In the genomic region with DNA sequence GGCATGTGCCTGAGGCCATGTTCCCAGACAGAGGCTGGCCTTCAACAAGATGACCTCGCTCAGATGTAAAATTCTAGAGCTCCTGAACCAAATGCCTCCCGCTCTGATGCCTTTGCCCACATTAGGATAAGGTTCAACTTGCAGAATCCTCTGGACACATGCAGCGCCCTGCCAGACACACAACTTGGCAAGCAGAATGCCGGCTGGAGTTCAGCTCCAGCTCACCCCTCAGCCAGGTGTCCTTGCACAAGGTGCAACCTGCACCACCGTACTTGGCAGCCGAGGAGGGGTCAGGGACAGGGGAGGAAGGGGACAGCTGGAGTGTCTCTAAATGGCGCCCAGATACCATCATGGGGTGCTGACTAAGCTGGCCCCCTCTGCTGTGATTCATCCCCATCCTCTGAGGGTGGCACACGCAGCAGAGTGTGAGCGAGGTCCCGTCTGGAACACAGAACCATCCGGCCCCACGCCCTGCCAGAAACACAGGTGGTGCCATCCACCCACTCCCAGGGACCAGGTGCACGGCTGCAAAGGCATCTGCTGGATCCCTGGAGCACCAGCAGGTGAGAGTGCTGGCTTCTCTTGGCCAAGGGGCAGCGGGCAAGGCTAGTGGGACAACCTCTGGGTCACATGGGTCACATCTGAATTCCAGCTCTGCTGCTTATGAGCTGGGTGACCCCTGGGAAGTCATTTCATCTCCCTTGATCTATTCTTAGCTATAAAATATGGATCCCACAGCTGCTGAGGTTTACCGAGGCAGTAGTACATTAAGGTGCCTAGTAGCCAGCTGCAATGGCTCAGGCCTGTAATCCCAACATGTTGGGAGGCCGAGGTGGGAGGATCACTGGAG, we compare ENCODE assay signal across 27 cellular contexts. TPM values are rescaled to one million over a fixed set of nuclear protein-coding genes. Genes with fewer than 3 reads are reported as not detected.
"Had no signal": no experiment of that assay in that cellular context is flagged by ENCODE, and none has a peak within 500 bp of the region (broad histone marks: within the 10 kb centered on the region; RNA-seq: fewer than 3 reads in every experiment).

No MANE protein-coding gene starts in this region.

- H3K27me3 ChIP-seq: ascending aorta, body of pancreas had no signal

- H3K36me3 Mint-ChIP-seq: WTC11 had no signal

- ATAC-seq: activated CD8-positive, alpha-beta memory T cell treated with anti-CD3 and anti-CD28 coated beads, Interleukin-2, amount 10 ng/mL, durations not matched to agents 7 days and 5 days; activated naive CD4-positive, alpha-beta T cell treated with anti-CD3 and anti-CD28 coated beads, Interleukin-2, amount 50 U/mL, for 72 hours; activated naive CD8-positive, alpha-beta T cell treated with anti-CD3 and anti-CD28 coated beads, Interleukin-2, amount 50 U/mL, for 24 hours; body of pancreas; PC-3; WTC11 had no signal

- DNase-seq: activated CD4-positive, alpha-beta T cell treated with anti-CD3 and anti-CD28 coated beads for 48 hours; activated CD4-positive, alpha-beta T cell treated with anti-CD3 and anti-CD28 coated beads, Interleukin-2, amount 50 U/mL, for 48 hours; activated CD4-positive, CD25-positive, alpha-beta regulatory T cell treated with anti-CD3 and anti-CD28 coated beads, Interleukin-2, amount 50 U/mL, for 72 hours; activated CD8-positive, alpha-beta memory T cell treated with anti-CD3 and anti-CD28 coated beads, Interleukin-2, amount 10 ng/mL, durations not matched to agents 7 days and 5 days; activated effector memory CD4-positive, alpha-beta T cell treated with anti-CD3 and anti-CD28 coated beads, Interleukin-2, amount 50 U/mL, for 16 hours; activated naive CD4-positive, alpha-beta T cell treated with Interleukin-2 at 50 U/mL for 16 hours; activated naive CD8-positive, alpha-beta T cell treated with anti-CD3 and anti-CD28 coated beads, Interleukin-2, amount 50 U/mL, for 24 hours; activated T-cell treated with anti-CD3 and anti-CD28 coated beads, Interleukin-2, amount 50 U/mL, for 24 hours; amniotic stem cell; body of pancreas; KG1; NCI-H1092; NCI-H1417; NCI-H1694; NCI-H2029; NCI-H345; NCI-H510A; NCI-H526 treated with DMSO at 0.1 percent for 48 hours; PC-3; SHP77 treated with DMSO at 0.1 percent for 48 hours had no signal

- H3K27me3 Mint-ChIP-seq: activated CD8-positive, alpha-beta memory T cell treated with anti-CD3 and anti-CD28 coated beads, Interleukin-2, amount 10 ng/mL, durations not matched to agents 7 days and 5 days; activated naive CD8-positive, alpha-beta T cell treated with anti-CD3 and anti-CD28 coated beads, Interleukin-2, amount 50 U/mL, for 24 hours; activated T-cell treated with anti-CD3 and anti-CD28 coated beads, Interleukin-2, amount 50 U/mL, for 24 hours had no signal

- H3K4me3 Mint-ChIP-seq: activated CD8-positive, alpha-beta memory T cell treated with anti-CD3 and anti-CD28 coated beads, Interleukin-2, amount 10 ng/mL, durations not matched to agents 7 days and 5 days; activated naive CD8-positive, alpha-beta T cell treated with anti-CD3 and anti-CD28 coated beads, Interleukin-2, amount 50 U/mL, for 24 hours; activated T-cell treated with anti-CD3 and anti-CD28 coated beads, Interleukin-2, amount 50 U/mL, for 24 hours; T-helper 1 cell treated with Interleukin-12 subunit alpha and Interleukin-12 subunit beta and Interleukin-4 antibody, amounts not matched to agents 30 μg/mL and 1 μg/mL, for 36 hours; WTC11 had no signal

- H3K9me3 ChIP-seq: ascending aorta, body of pancreas had no signal

- H3K4me1 Mint-ChIP-seq: WTC11 had no signal

- H3K27ac ChIP-seq: ascending aorta, body of pancreas had no signal

- H3K9me3 Mint-ChIP-seq: activated naive CD4-positive, alpha-beta T cell treated with anti-CD3 and anti-CD28 coated beads, Interleukin-2, amount 50 U/mL, for 72 hours; activated naive CD8-positive, alpha-beta T cell treated with anti-CD3 and anti-CD28 coated beads, Interleukin-2, amount 50 U/mL, for 24 hours; activated T-cell treated with anti-CD3 and anti-CD28 coated beads, Interleukin-2, amount 50 U/mL, for 24 hours; T-helper 1 cell treated with Interleukin-12 subunit alpha and Interleukin-12 subunit beta and Interleukin-4 antibody, amounts not matched to agents 30 μg/mL and 1 μg/mL, for 36 hours; WTC11 had no signal

- H3K4me3 ChIP-seq: ascending aorta, body of pancreas had no signal

- H3K27ac Mint-ChIP-seq: activated CD8-positive, alpha-beta memory T cell treated with anti-CD3 and anti-CD28 coated beads, Interleukin-2, amount 10 ng/mL, durations not matched to agents 7 days and 5 days; activated naive CD8-positive, alpha-beta T cell treated with anti-CD3 and anti-CD28 coated beads, Interleukin-2, amount 50 U/mL, for 24 hours; activated T-cell treated with anti-CD3 and anti-CD28 coated beads, Interleukin-2, amount 50 U/mL, for 24 hours; T-helper 1 cell treated with Interleukin-12 subunit alpha and Interleukin-12 subunit beta and Interleukin-4 antibody, amounts not matched to agents 30 μg/mL and 1 μg/mL, for 36 hours; WTC11 had no signal

- H3K4me1 ChIP-seq: ascending aorta, body of pancreas had no signal

RNA-seq across cellular contexts. Expression of a gene that starts 34.2 kb away (rescaled TPM):
- total RNA-seq: activated CD8-positive, alpha-beta memory T cell treated with anti-CD3 and anti-CD28 coated beads, Interleukin-2, amount 10 ng/mL, durations not matched to agents 7 days and 5 days; ascending aorta; bronchial epithelial cell; MCF 10A; SK-MEL-5 had no signal
